ENCODE assay signal across 8 cellular contexts in the genomic region with DNA sequence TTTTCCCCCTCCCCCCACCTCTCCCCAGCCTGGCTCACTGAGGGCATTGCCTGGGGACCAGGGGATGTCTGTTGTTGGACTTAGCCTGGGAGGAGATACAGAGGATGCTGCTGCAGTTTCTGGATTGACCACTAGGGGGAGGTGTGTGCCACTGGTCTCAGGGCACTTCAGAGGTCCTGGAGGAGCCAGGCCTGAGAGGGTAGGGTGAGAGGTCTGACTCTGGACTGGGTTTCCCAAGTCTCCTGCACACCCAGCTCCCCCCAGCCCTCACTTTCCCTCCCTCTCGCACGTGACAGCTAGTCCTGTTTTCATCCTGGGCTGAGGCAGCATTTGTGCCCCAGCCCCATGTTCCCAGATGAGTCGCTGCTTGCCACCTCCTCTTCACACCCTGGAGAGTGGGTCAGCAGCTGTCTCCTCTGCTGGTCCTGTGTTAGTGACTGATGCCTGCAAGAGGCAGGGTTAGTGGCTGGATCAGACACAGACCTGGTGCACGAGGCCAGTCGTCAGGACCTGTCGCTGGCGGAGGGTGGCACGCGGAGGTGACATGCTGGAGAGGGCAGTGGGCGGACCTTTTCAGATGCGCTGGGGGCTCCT. TPM values are rescaled to one million over a fixed set of nuclear protein-coding genes. Genes with fewer than 3 reads are reported as not detected.
DNase-seq lines count a peak whose midpoint lies in the region; ATAC-seq and TF ChIP-seq lines count a peak whose summit lies in the region.

No MANE protein-coding gene starts in this region.

- H3K4me3 Mint-ChIP-seq in CD8-positive, alpha-beta memory T cell: no peak overlapping the region
- H3K4me3 Mint-ChIP-seq in activated T-cell treated with anti-CD3 and anti-CD28 coated beads, Interleukin-2, amount 50 U/mL, for 24 hours: no peak overlapping the region
- H3K4me3 Mint-ChIP-seq in nephron: no peak overlapping the region

- no peaks in the 10 kb centered on the region for H3K27me3 Mint-ChIP-seq in CD8-positive, alpha-beta memory T cell
- H3K27me3 Mint-ChIP-seq in activated T-cell treated with anti-CD3 and anti-CD28 coated beads, Interleukin-2, amount 50 U/mL, for 24 hours: no peaks in the 10 kb centered on the region
- peaks cover 16% of the 10 kb centered on the region for H3K27me3 Mint-ChIP-seq in nephron (ENCODE audit: low read depth)

- ATAC-seq in GM19372 (IDR thresholded peaks at IDR 0.05; ENCODE audit: low read depth, unreplicated experiment) (peak; percentile 68), HG03571 (IDR thresholded peaks at IDR 0.05; ENCODE audit: unreplicated experiment) (peak; percentile 63)
- ATAC-seq in stimulated activated naive CD8-positive, alpha-beta T cell treated with anti-CD3 and anti-CD28 coated beads, Interleukin-15, Interleukin-2, amounts not matched to agents 100 U/mL and 50 U/mL, for 24 hours: peak; percentile 61

- H3K9me3 Mint-ChIP-seq in CD8-positive, alpha-beta memory T cell: no peaks in the 10 kb centered on the region
- H3K9me3 Mint-ChIP-seq in activated T-cell treated with anti-CD3 and anti-CD28 coated beads, Interleukin-2, amount 50 U/mL, for 24 hours: no peaks in the 10 kb centered on the region
- H3K9me3 Mint-ChIP-seq in nephron: no peaks in the 10 kb centered on the region

- no peaks in the 10 kb centered on the region for H3K36me3 ChIP-seq in CD8-positive, alpha-beta memory T cell (ENCODE audit: insufficient read depth, low read length)
- H3K36me3 ChIP-seq in PC-9 (ENCODE audit: low read depth) (no peaks in the 10 kb centered on the region), fibroblast of lung (ENCODE audit: control insufficient read depth, insufficient read depth, low read length) (no peaks in the 10 kb centered on the region)

- peak overlapping the region in 2 of 8 donors; percentile 44 to 81 for H3K27ac Mint-ChIP-seq in CD8-positive, alpha-beta memory T cell
- H3K27ac Mint-ChIP-seq in activated T-cell treated with anti-CD3 and anti-CD28 coated beads, Interleukin-2, amount 50 U/mL, for 24 hours: peak overlapping the region; percentile 63
- no peak overlapping the region for H3K27ac Mint-ChIP-seq in nephron

- H3K36me3 Mint-ChIP-seq in CD8-positive, alpha-beta memory T cell: no peaks in the 10 kb centered on the region
- no peaks in the 10 kb centered on the region for H3K36me3 Mint-ChIP-seq in activated T-cell treated with anti-CD3 and anti-CD28 coated beads, Interleukin-2, amount 50 U/mL, for 24 hours (ENCODE audit: low read depth)
- H3K36me3 Mint-ChIP-seq in nephron (ENCODE audit: low read depth): no peaks in the 10 kb centered on the region

- no peak overlapping the region for H3K27ac ChIP-seq in CD8-positive, alpha-beta memory T cell (ENCODE audit: low read depth, low read length)
- H3K27ac ChIP-seq in PC-9 (no peak overlapping the region), fibroblast of lung (ENCODE audit: insufficient read depth, low read length) (no peak overlapping the region)

- TF ChIP-seq CTCF in PC-9 (conservative IDR thresholded peaks at IDR 0.05): peak; percentile 95
- peak; percentile 96 to 99 for TF ChIP-seq CTCF in fibroblast of lung (conservative IDR thresholded peaks at IDR 0.05 in 1 of 2, IDR thresholded peaks at IDR 0.05 in 1 of 2; ENCODE audit: low read depth in 1 of 2, low read length in 2 of 2)
- TF ChIP-seq CTCF in nephron (IDR thresholded peaks at IDR 0.05; ENCODE audit: unreplicated experiment in 3 of 3): peak; percentile 76 to 89 (median 84)

- no peaks in the 10 kb centered on the region for H3K27me3 ChIP-seq in CD8-positive, alpha-beta memory T cell (ENCODE audit: insufficient read depth, low read length, poor library complexity, severe bottlenecking)
- H3K27me3 ChIP-seq in PC-9 (ENCODE audit: insufficient read depth, low read depth): no peaks in the 10 kb centered on the region
- no peaks in the 10 kb centered on the region for H3K27me3 ChIP-seq in fibroblast of lung (ENCODE audit: control insufficient read depth, insufficient read depth, low read length)

- H3K9me3 ChIP-seq in CD8-positive, alpha-beta memory T cell (ENCODE audit: low read length): no peaks in the 10 kb centered on the region
- H3K9me3 ChIP-seq in PC-9 (ENCODE audit: insufficient read depth, low read depth) (no peaks in the 10 kb centered on the region), fibroblast of lung (ENCODE audit: control insufficient read depth, insufficient read depth, low read depth, low read length) (no peaks in the 10 kb centered on the region)

- H3K79me2 ChIP-seq in PC-9 (ENCODE audit: low read depth) (no peaks in the 10 kb centered on the region), fibroblast of lung (ENCODE audit: control insufficient read depth, insufficient read depth, low read length) (no peaks in the 10 kb centered on the region)

- H4K20me1 ChIP-seq in PC-9 (ENCODE audit: insufficient read depth) (no peaks in the 10 kb centered on the region), fibroblast of lung (ENCODE audit: control insufficient read depth, extremely low read depth, insufficient read depth, low read length) (no peaks in the 10 kb centered on the region)

- peaks cover 7% of the 10 kb centered on the region for H3K4me1 ChIP-seq in CD8-positive, alpha-beta memory T cell (ENCODE audit: insufficient read depth, low read length)
- H3K4me1 ChIP-seq in PC-9 (replicated peaks; ENCODE audit: insufficient read depth) (no peaks in the 10 kb centered on the region), fibroblast of lung (ENCODE audit: control insufficient read depth, extremely low read depth, insufficient read depth, low read length) (peaks cover 4% of the 10 kb centered on the region)

- intact Hi-C loops in PC-9 (cut with micrococcal nuclease; ENCODE audit: unreplicated experiment): loop anchor here (1.0 to 10.0 kb wide), 10 partner anchors 58 to 800 kb away; a partner anchor contains a TSS

- peaks cover 16 to 37% (median 24%) of the 10 kb centered on the region in 3 donors for H3K4me1 Mint-ChIP-seq in CD8-positive, alpha-beta memory T cell
- H3K4me1 Mint-ChIP-seq in activated T-cell treated with anti-CD3 and anti-CD28 coated beads, Interleukin-2, amount 50 U/mL, for 24 hours (ENCODE audit: low read depth): peaks cover 49% of the 10 kb centered on the region
- no peaks in the 10 kb centered on the region for H3K4me1 Mint-ChIP-seq in nephron

- H3K4me3 ChIP-seq in CD8-positive, alpha-beta memory T cell (ENCODE audit: low read length): no peak overlapping the region
- no peak overlapping the region for H3K4me3 ChIP-seq in PC-9
- no peak overlapping the region for H3K4me3 ChIP-seq in fibroblast of lung (replicated peaks in 1 of 4; ENCODE audit: control extremely low read depth in 1 of 4, insufficient read depth in 1 of 4, low read depth in 3 of 4, low read length in 4 of 4)

- no peak overlapping the region for H3K9ac ChIP-seq in fibroblast of lung (ENCODE audit: insufficient read depth, low read length)

- POLR2A ChIA-PET in CD8-positive, alpha-beta memory T cell (lab: Charles Lee): no interaction called here
- POLR2A ChIA-PET in PC-9 (lab: Charles Lee; ENCODE audit: unreplicated experiment): no interaction called here

- H3K4me2 ChIP-seq in PC-9 (no peak overlapping the region), fibroblast of lung (ENCODE audit: extremely low read depth, insufficient read depth, low read length) (no peak overlapping the region)

- H2AFZ ChIP-seq in PC-9: no peak overlapping the region
- no peak overlapping the region for H2AFZ ChIP-seq in fibroblast of lung (ENCODE audit: low read length)

- CTCF ChIA-PET in CD8-positive, alpha-beta memory T cell (lab: Charles Lee): interaction anchor here (0.8 to 6.6 kb wide), 23 partner anchors 8 to 476 kb away, joined by 3 to 46 read pairs (median 4); a partner anchor contains a TSS
- CTCF ChIA-PET in PC-9 (lab: Charles Lee): no interaction called here

- BruUV-seq in PC-9 (replicated peaks; lab: Mats Ljungman, UMichigan): no TSS peak

- peaks cover 3% of the 10 kb centered on the region; the same call in 1 of the 2 replicates for H3F3A ChIP-seq in PC-9 (ENCODE audit: insufficient read depth, low read depth)

- no peaks in the 10 kb centered on the region for H3K9me2 ChIP-seq in PC-9 (ENCODE audit: insufficient read depth)

- peak; percentile 56 to 84 (median 71) for DNase-seq in CD8-positive, alpha-beta memory T cell
- DNase-seq in PC-9: peak; percentile 61 to 76
- peak; percentile 88 for DNase-seq in activated T-cell treated with anti-CD3 and anti-CD28 coated beads, Interleukin-2, amount 50 U/mL, for 24 hours
- DNase-seq in fibroblast of lung (ENCODE audit: low read depth in 2 of 2): peak; percentile 45 to 74
- DNase-seq in stimulated activated naive CD8-positive, alpha-beta T cell treated with anti-CD3 and anti-CD28 coated beads, Interleukin-15, Interleukin-2, amounts not matched to agents 100 U/mL and 50 U/mL, for 24 hours: peak; percentile 90

RNA-seq across cellular contexts. Expression of a gene that starts 4.4 kb away (rescaled TPM):
- 10 to 100 TPM; 69.7 to 71.9 TPM for total RNA-seq in CD8-positive, alpha-beta memory T cell
- not detected for polyA plus RNA-seq in CD8-positive, alpha-beta memory T cell
- total RNA-seq in PC-9 (2021) (not detected in 2 replicates), fibroblast of lung (not detected in 2 replicates)
- polyA plus RNA-seq in fibroblast of lung: not detected in 2 replicates
- not detected in 2 replicates for polyA plus RNA-seq in fibroblast of lung (2012)
- not detected in 2 replicates for polyA minus RNA-seq in fibroblast of lung (ENCODE audit: low replicate concordance)

RNA-seq across cellular contexts. Expression of a gene that starts 8.8 kb away (rescaled TPM):
- total RNA-seq in CD8-positive, alpha-beta memory T cell: 100 to 1,000 TPM; 393 to 409 TPM
- not detected for polyA plus RNA-seq in CD8-positive, alpha-beta memory T cell
- not detected in 2 replicates for total RNA-seq in PC-9 (2021)
- 0.51 and 0.66 TPM in 2 replicates for total RNA-seq in fibroblast of lung
- 0.09 and 0.71 TPM in 2 replicates for polyA plus RNA-seq in fibroblast of lung
- polyA plus RNA-seq in fibroblast of lung (2012): 0.17 and 0.56 TPM in 2 replicates
- not detected in 2 replicates for polyA minus RNA-seq in fibroblast of lung (ENCODE audit: low replicate concordance)

RNA-seq across cellular contexts. Expression of a gene that starts 53.4 kb away (rescaled TPM):
- 10 to 100 TPM; 21.8 to 22.7 TPM for total RNA-seq in CD8-positive, alpha-beta memory T cell
- polyA plus RNA-seq in CD8-positive, alpha-beta memory T cell: 20.7 TPM
- total RNA-seq in PC-9 (2021) (not detected in 2 replicates), fibroblast of lung (0.26 and 0.33 TPM in 2 replicates)
- 0.02 and 0.08 TPM in 2 replicates for polyA plus RNA-seq in fibroblast of lung
- not detected in 2 replicates for polyA plus RNA-seq in fibroblast of lung (2012)
- not detected in 2 replicates for polyA minus RNA-seq in fibroblast of lung (ENCODE audit: low replicate concordance)

Comparison
In these comparisons a context has a peak if more than half of its experiments do, and no peak if none do; other contexts are left out.
1. RNA of a gene that starts 4.4 kb away (total RNA-seq): 69.7 to 71.9 TPM in CD8-positive, alpha-beta memory T cell; not detected in PC-9 and not detected in fibroblast of lung; every median in the first group is over 10 times any median in the second.
2. RNA of a gene that starts 8.8 kb away (total RNA-seq): 393 to 409 TPM in CD8-positive, alpha-beta memory T cell; 0.51 to 0.66 TPM in fibroblast of lung and not detected in PC-9; every median in the first group is over 100 times any median in the second.
3. RNA of a gene that starts 53.4 kb away (total RNA-seq): 21.8 to 22.7 TPM in CD8-positive, alpha-beta memory T cell; 0.26 to 0.33 TPM in fibroblast of lung and not detected in PC-9; every median in the first group is over 10 times any median in the second.
4. Peak in every context shown above with its lines, with median percentiles within 50 percentile points of each other: DNase-seq, ATAC-seq and CTCF ChIP-seq.